8 cellular contexts compared by ENCODE assay signal in the genomic region with DNA sequence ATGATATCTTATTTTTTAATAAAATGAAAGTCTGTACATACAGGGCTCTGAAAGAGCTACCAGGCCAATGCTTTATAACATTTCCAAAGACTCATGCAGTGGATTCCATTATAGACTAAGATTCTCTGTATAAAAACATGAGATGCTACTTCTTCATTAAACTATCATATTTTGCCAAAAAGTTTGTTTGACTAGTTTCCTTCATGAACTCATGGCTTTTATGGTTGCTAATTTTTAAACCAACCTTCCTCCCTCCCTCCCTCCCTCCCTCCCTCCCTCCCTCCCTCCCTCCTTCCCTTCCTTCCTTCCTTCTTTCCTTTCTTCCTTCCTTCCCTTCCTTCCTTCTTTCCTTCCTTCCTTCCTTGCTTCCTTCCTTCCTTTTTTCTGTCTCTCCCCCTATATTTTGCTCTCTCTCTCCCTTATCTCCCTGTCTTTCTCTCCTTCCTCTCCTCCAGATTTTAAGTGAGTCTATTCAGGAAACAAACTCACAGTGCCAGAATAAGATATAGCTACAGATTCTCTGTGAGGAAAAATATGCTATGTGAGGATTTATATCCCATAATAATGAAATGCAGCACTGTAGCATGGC.
"Had no signal": no experiment of that assay in that cellular context is flagged by ENCODE, and none has a peak within 500 bp of the region (broad histone marks: within the 10 kb centered on the region; RNA-seq: fewer than 3 reads in every experiment).

No MANE protein-coding gene starts in this region.

- H3K27ac Mint-ChIP-seq: GM23338, H9, IgD-negative memory B cell had no signal

- FAIRE-seq: H1, H54, HTR-8/SVneo had no signal

- H3K4me2 ChIP-seq: GM23338 had no signal

- H3K4me3 Mint-ChIP-seq: GM23338, H9, IgD-negative memory B cell had no signal

- H3K4me3 ChIP-seq: GM23338 had no signal

- H3K9me3 Mint-ChIP-seq: GM23338, H9, IgD-negative memory B cell had no signal

- H3K27me3 Mint-ChIP-seq: IgD-negative memory B cell had no signal

- ATAC-seq: GM23338 had no signal

- DNase-seq: H9, HCEC 1CT, KG1 had no signal

- H3K4me1 Mint-ChIP-seq: GM23338, H9, IgD-negative memory B cell had no signal

- H2AFZ ChIP-seq: GM23338 had no signal
